Comparison of ENCODE assay signal across 17 cellular contexts in the genomic region with DNA sequence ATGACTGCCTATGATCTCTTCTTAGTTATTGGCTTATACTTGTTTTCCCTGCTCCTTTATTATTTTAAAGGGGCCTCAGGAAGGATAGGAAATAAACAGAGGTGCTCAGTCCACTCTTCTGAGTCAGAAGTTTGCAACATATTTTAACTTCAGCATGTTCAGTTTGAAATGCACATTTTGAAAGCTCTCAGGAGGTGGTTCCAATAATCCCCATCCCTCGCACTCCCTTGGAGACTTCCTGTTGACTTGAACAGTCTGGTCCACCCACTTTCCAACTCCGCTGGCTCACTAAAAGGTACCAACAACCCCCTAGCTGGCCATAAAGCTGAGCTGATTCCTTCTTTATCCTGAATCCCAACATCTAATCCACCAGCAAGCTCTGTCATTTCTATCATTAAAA.
DNase-seq lines count a peak whose midpoint lies in the region; ATAC-seq and TF ChIP-seq lines count a peak whose summit lies in the region.
"Had no signal": no experiment of that assay in that cellular context is flagged by ENCODE, and none has a peak within 500 bp of the region (broad histone marks: within the 10 kb centered on the region; RNA-seq: fewer than 3 reads in every experiment).

No MANE protein-coding gene starts in this region.

- no peaks in the 10 kb centered on the region for H3K79me2 ChIP-seq in GM23248 (ENCODE audit: insufficient read depth)

- ATAC-seq in psoas muscle (no peak), HG02852 (IDR thresholded peaks at IDR 0.05; ENCODE audit: unreplicated experiment) (no peak)

- POLR2A ChIA-PET in A673 (lab: Charles Lee; ENCODE audit: low non-redundant PET) = no interaction called here

- H3K36me3 ChIP-seq in A673 (ENCODE audit: insufficient read depth, low read length, poor library complexity, severe bottlenecking) (no peaks in the 10 kb centered on the region), GM23248 (ENCODE audit: low read depth) (no peaks in the 10 kb centered on the region), psoas muscle (ENCODE audit: insufficient read depth in 1 of 2, low read depth in 1 of 2) (no peaks in the 10 kb centered on the region), esophagus muscularis mucosa (no peaks in the 10 kb centered on the region)

- intact Hi-C loops in A673 (cut with micrococcal nuclease; ENCODE audit: unreplicated experiment) (no loop called here), psoas muscle (cut with DNase I) (no loop called here), esophagus muscularis mucosa (cut with DNase I) (no loop called here)

- H3K27ac ChIP-seq in A673 (ENCODE audit: low read depth, low read length, poor library complexity, severe bottlenecking) (peak overlapping the region; percentile 65), GM23248 (peak overlapping the region; percentile 66), psoas muscle (no peak overlapping the region), esophagus muscularis mucosa (replicated peaks in 1 of 4) (no peak overlapping the region)
- H3K27ac ChIP-seq: C4-2B had no signal

- 0% methylated on average over 2 of the region's 2 CpGs for WGBS in GM23248 (ENCODE audit: low coverage in 1 of 2, low lambda C conversion rate in 2 of 2, missing lambda C conversion rate in 2 of 2), 2 experiments
- WGBS in psoas muscle, 3 donors = 47 to 49% (median 48%) methylated on average over 2 of the region's 2 CpGs
- 53% methylated on average over 2 of the region's 2 CpGs for WGBS in esophagus muscularis mucosa

- H3K4me1 ChIP-seq in A673 (ENCODE audit: insufficient read depth, low read length, poor library complexity, severe bottlenecking) (peaks cover 13% of the 10 kb centered on the region), GM23248 (ENCODE audit: insufficient read depth) (peaks cover 11% of the 10 kb centered on the region), psoas muscle (no peaks in the 10 kb centered on the region), esophagus muscularis mucosa (no peaks in the 10 kb centered on the region)

- no peak for TF ChIP-seq POLR2A in esophagus muscularis mucosa (IDR thresholded peaks at IDR 0.05; ENCODE audit: low read depth)

- no peak for TF ChIP-seq EP300 in esophagus muscularis mucosa (IDR thresholded peaks at IDR 0.05)

- peak overlapping the region; percentile 57 for H3K4me2 ChIP-seq in GM23248 (ENCODE audit: unreplicated experiment)

- H3F3A ChIP-seq in GM23248 (ENCODE audit: insufficient read depth) = 0 out of 2 replicates have a peak, but pooled peaks cover 10% of the 10 kb centered on the region

- CTCF ChIA-PET in A673 (lab: Charles Lee) = interaction anchor here (0.5 to 0.6 kb wide), 2 partner anchors 62 to 1004 kb away, joined by 3 to 5 read pairs; no protein-coding TSS in a partner anchor

- H3K9ac ChIP-seq in GM23248 = peak overlapping the region; percentile 53

- H3K9me3 ChIP-seq in A673 (ENCODE audit: low read depth, low read length, poor library complexity, severe bottlenecking) (peaks cover 4% of the 10 kb centered on the region), GM23248 (ENCODE audit: low read depth) (no peaks in the 10 kb centered on the region), psoas muscle (no peaks in the 10 kb centered on the region), esophagus muscularis mucosa (peaks cover 0 to 17% (median 0%) of the 10 kb centered on the region in 4 donors)

- TF ChIP-seq CTCF in A673 (conservative IDR thresholded peaks at IDR 0.05; ENCODE audit: low read depth, low read length) = no peak
- TF ChIP-seq CTCF in fibroblast of pulmonary artery (IDR thresholded peaks at IDR 0.05; ENCODE audit: low read length, missing control alignments) = no peak
- TF ChIP-seq CTCF in psoas muscle (IDR thresholded peaks at IDR 0.05) = no peak
- no peak for TF ChIP-seq CTCF in esophagus muscularis mucosa (IDR thresholded peaks at IDR 0.05)

- DNase-seq in A673 (ENCODE audit: low spot score) (peak; percentile 92), GM23248 (peak; percentile 39), amniotic epithelial cell (ENCODE audit: low read depth) (peak; percentile 8), fibroblast of pulmonary artery (ENCODE audit: low read depth) (peak; percentile 46), NCI-H1694 (lab: John Stamatoyannopoulos, UW) (no peak), psoas muscle (no peak), esophagus muscularis mucosa (ENCODE audit: extremely low spot score) (no peak)
- DNase-seq: 8988T, DMS 273 treated with DMSO at 0.1 percent for 48 hours, KG1, NCI-H1092 treated with DMSO at 0.1 percent for 48 hours, NCI-H1694 treated with DMSO at 0.1 percent for 48 hours, NCI-H2107, NCI-H226, NCI-H524 treated with DMSO at 0.1 percent for 48 hours had no signal

- H3K4me3 ChIP-seq in A673 (ENCODE audit: low read depth, low read length, poor library complexity, severe bottlenecking) (no peak overlapping the region), GM23248 (peak overlapping the region; percentile 47; the same call in 1 of the 2 replicates), fibroblast of pulmonary artery (replicated peaks; ENCODE audit: low read depth, low read length) (no peak overlapping the region), psoas muscle (no peak overlapping the region), esophagus muscularis mucosa (no peak overlapping the region)

- H3K27me3 ChIP-seq in A673 (replicated peaks; ENCODE audit: insufficient read depth, low read depth, low read length, poor library complexity) (no peaks in the 10 kb centered on the region), GM23248 (replicated peaks; ENCODE audit: insufficient read depth) (no peaks in the 10 kb centered on the region), psoas muscle (ENCODE audit: insufficient read depth in 3 of 3, low read length in 2 of 3) (peaks cover 0 to 4% (median 0%) of the 10 kb centered on the region in 3 donors), esophagus muscularis mucosa (no peaks in the 10 kb centered on the region)

- H3K9me2 ChIP-seq in GM23248 (ENCODE audit: insufficient read depth) = no peaks in the 10 kb centered on the region

- no peaks in the 10 kb centered on the region for H4K20me1 ChIP-seq in GM23248 (ENCODE audit: insufficient read depth)

- no TSS peak for BruUV-seq in A673 (replicated peaks; lab: Mats Ljungman, UMichigan)

- in situ Hi-C loops in GM23248 (cut with MboI) = no loop called here

- H2AFZ ChIP-seq in GM23248 = peak overlapping the region; percentile 88

Comparison
In these comparisons a context has a peak if more than half of its experiments do, and no peak if none do; other contexts are left out.
1. DNase-seq: peak in A673 (single experiment), GM23248 (single experiment), amniotic epithelial cell (single experiment) and fibroblast of pulmonary artery (single experiment); none in NCI-H1694 (single experiment), psoas muscle (0 of 2) and esophagus muscularis mucosa (single experiment).
2. H3K27ac ChIP-seq: peak in A673 (single experiment) and GM23248 (single experiment); none in psoas muscle (single experiment) and esophagus muscularis mucosa (0 of 4).